Comparison of ENCODE assay signal across 1 cellular context in the genomic region with DNA sequence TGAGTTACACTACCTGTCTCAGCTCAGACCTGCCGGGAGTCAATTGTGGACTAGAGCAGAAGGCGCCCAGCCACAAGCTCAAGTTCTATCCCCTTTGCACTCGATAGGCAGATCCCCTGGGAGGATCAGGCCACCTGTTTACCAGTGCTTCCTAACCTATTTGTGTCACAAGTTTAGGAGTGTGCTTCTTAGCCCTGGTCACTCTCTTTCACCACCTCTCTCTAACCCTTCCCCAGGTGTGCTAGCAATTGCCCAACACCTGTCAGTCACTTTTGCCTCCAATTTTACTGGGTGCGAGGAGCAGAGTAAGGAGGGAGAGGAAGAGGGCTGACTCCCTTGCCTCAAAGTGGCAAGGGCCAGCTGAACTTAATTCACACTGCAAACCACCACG.
TF ChIP-seq lines count a peak whose summit lies in the region.

No MANE protein-coding gene starts in this region.

TF ChIP-seq in K562, 482 proteins besides CTCF, POLR2A, EP300 and RAD21 (continued from another document):
- TF ChIP-seq, protein P1, sequence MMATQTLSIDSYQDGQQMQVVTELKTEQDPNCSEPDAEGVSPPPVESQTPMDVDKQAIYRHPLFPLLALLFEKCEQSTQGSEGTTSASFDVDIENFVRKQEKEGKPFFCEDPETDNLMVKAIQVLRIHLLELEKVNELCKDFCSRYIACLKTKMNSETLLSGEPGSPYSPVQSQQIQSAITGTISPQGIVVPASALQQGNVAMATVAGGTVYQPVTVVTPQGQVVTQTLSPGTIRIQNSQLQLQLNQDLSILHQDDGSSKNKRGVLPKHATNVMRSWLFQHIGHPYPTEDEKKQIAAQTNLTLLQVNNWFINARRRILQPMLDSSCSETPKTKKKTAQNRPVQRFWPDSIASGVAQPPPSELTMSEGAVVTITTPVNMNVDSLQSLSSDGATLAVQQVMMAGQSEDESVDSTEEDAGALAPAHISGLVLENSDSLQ (IDR thresholded peaks at IDR 0.05): peak; percentile 54
- TF ChIP-seq CEBPB (tag; IDR thresholded peaks at IDR 0.05) (0 out of 2 replicates have a peak, but pooled peaks have one; percentile 18), DDX20 (tag; IDR thresholded peaks at IDR 0.05; ENCODE audit: low read depth) (no peak), NFRKB (IDR thresholded peaks at IDR 0.05; ENCODE audit: low read depth) (no peak), CEBPG (CRISPR knock-in tag; IDR thresholded peaks at IDR 0.05) (no peak), CEBPG (tag; conservative IDR thresholded peaks at IDR 0.05 in 1 of 2, IDR thresholded peaks at IDR 0.05 in 1 of 2) (peak in 1 of 2 experiments; percentile 31; a peak in 1 of 4 replicates), SIN3A (IDR thresholded peaks at IDR 0.05; ENCODE audit: borderline replicate concordance in 2 of 2, control insufficient read depth in 1 of 2, low read depth in 2 of 2, low read length in 2 of 2) (0 out of 4 replicates have a peak, but pooled peaks of 1 of the 2 experiments have one; percentile 5), ILF3 (IDR thresholded peaks at IDR 0.05; ENCODE audit: borderline replicate concordance) (no peak)
